In the genomic region with DNA sequence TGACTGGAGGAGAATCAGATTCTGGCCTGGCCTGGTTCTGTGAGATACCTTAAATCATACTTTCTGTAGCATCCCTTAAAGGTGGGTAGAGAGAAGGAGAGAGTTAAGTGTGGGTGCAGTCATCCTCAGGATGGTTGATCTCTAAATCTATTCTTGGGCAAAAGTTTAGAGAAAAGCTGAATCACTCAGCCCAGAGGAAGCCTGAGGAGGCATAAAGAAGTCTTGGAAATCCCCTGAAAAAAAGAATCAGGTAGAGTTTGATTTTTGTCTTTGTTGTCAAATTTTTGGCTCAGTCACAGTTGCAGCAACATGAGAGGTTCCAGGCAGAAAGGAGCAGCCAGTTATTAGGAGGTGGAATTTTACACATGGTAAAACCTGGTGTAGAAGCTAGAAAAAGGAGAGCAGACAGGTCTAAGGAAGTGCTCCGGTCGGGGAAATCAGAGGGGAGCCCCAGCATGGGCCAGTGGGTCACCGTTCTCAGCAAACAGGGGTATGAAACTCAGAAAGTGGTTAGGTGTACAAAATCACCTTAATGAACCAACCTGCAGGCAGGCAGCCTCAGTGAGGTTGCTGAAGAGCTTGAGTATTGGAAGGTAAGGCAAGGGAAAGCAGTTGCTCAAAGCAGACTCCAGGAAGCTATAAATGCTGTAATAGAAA, we compare ENCODE assay signal across 1 cellular context.
TF ChIP-seq lines count a peak whose summit lies in the region.

No MANE protein-coding gene starts in this region.

TF ChIP-seq in GM12878, 131 proteins besides CTCF, POLR2A, EP300 and RAD21:
- TF ChIP-seq, protein P1, sequence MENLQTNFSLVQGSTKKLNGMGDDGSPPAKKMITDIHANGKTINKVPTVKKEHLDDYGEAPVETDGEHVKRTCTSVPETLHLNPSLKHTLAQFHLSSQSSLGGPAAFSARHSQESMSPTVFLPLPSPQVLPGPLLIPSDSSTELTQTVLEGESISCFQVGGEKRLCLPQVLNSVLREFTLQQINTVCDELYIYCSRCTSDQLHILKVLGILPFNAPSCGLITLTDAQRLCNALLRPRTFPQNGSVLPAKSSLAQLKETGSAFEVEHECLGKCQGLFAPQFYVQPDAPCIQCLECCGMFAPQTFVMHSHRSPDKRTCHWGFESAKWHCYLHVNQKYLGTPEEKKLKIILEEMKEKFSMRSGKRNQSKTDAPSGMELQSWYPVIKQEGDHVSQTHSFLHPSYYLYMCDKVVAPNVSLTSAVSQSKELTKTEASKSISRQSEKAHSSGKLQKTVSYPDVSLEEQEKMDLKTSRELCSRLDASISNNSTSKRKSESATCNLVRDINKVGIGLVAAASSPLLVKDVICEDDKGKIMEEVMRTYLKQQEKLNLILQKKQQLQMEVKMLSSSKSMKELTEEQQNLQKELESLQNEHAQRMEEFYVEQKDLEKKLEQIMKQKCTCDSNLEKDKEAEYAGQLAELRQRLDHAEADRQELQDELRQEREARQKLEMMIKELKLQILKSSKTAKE (IDR thresholded peaks at IDR 0.05; ENCODE audit: low read depth, poor library complexity, severe bottlenecking) = no peak
- TF ChIP-seq POLR2AphosphoS2 (IDR thresholded peaks at IDR 0.05; ENCODE audit: low read depth, low read length) = no peak
- TF ChIP-seq ZSCAN29 (IDR thresholded peaks at IDR 0.05) = no peak
- TF ChIP-seq SIX5 (IDR thresholded peaks at IDR 0.05; ENCODE audit: low read depth, low read length, severe bottlenecking) = no peak
- no peak for TF ChIP-seq RBBP5 (conservative IDR thresholded peaks at IDR 0.05)
- TF ChIP-seq PAX8 (IDR thresholded peaks at IDR 0.05) = no peak
- no peak for TF ChIP-seq SREBF1 (IDR thresholded peaks at IDR 0.05; ENCODE audit: low read length)
- no peak for TF ChIP-seq WRNIP1 (IDR thresholded peaks at IDR 0.05; ENCODE audit: borderline replicate concordance, low read depth, low read length)
